1 cellular context compared by ENCODE assay signal in genomic region chr20:45857836-45858250, GRCh38.
TF ChIP-seq lines count a peak whose summit lies in the region.

No MANE protein-coding gene starts in this region.

TF ChIP-seq in H1, 55 proteins besides CTCF, POLR2A, EP300 and RAD21:
- TF ChIP-seq RXRA (IDR thresholded peaks at IDR 0.05; ENCODE audit: insufficient read depth, low read depth, low read length) (no peak), KDM1A (IDR thresholded peaks at IDR 0.05; ENCODE audit: borderline replicate concordance, low read length) (0 out of 2 replicates have a peak, but pooled peaks have one; percentile 32), SAP30 (IDR thresholded peaks at IDR 0.05; ENCODE audit: insufficient read depth, insufficient replicate concordance, low read length) (peak; percentile 3), HDAC6 (IDR thresholded peaks at IDR 0.05; ENCODE audit: low read depth, low read length) (no peak), E2F6 (IDR thresholded peaks at IDR 0.05) (peak; percentile 20; the same call in 1 of the 2 replicates)
